10 cellular contexts compared by ENCODE assay signal in genomic region chr7:155338632-155339320, GRCh38. TPM values are rescaled to one million over a fixed set of nuclear protein-coding genes. Genes with fewer than 3 reads are reported as not detected.
DNase-seq lines count a peak whose midpoint lies in the region; ATAC-seq and TF ChIP-seq lines count a peak whose summit lies in the region.
"Had no signal": no experiment of that assay in that cellular context is flagged by ENCODE, and none has a peak within 500 bp of the region (broad histone marks: within the 10 kb centered on the region; RNA-seq: fewer than 3 reads in every experiment).

No MANE protein-coding gene starts in this region.

- no peaks in the 10 kb centered on the region for H3K9me3 ChIP-seq in endodermal cell (ENCODE audit: control insufficient read depth, low read length)
- H3K9me3 ChIP-seq in thymus (ENCODE audit: control insufficient read depth): no peaks in the 10 kb centered on the region
- H3K9me3 ChIP-seq: psoas muscle had no signal

- no peak overlapping the region for H3K27ac Mint-ChIP-seq in activated CD4-positive, alpha-beta memory T cell treated with anti-CD3 and anti-CD28 coated beads, Interleukin-2, amount 10 ng/mL, durations not matched to agents 7 days and 5 days
- no peak overlapping the region for H3K27ac Mint-ChIP-seq in endodermal cell

- 87 to 90% methylated on average over 23 to 25 of the region's 25 CpGs for WGBS in endodermal cell (ENCODE audit: insufficient coverage in 1 of 2, insufficient read length in 1 of 2), 2 experiments
- 56% methylated on average over 25 of the region's 25 CpGs for WGBS in thymus

- ATAC-seq in GM18867 (IDR thresholded peaks at IDR 0.05; ENCODE audit: unreplicated experiment) (no peak), GM19397 (IDR thresholded peaks at IDR 0.05; ENCODE audit: unreplicated experiment) (no peak), GM19467 (IDR thresholded peaks at IDR 0.05; ENCODE audit: unreplicated experiment) (no peak)
- ATAC-seq: psoas muscle had no signal

- CTCF ChIA-PET in activated CD4-positive, alpha-beta memory T cell treated with anti-CD3 and anti-CD28 coated beads, Interleukin-2, amount 10 ng/mL, durations not matched to agents 7 days and 5 days (lab: Charles Lee): no interaction called here

- H3K36me3 Mint-ChIP-seq in activated CD4-positive, alpha-beta memory T cell treated with anti-CD3 and anti-CD28 coated beads, Interleukin-2, amount 10 ng/mL, durations not matched to agents 7 days and 5 days (ENCODE audit: low read depth): no peaks in the 10 kb centered on the region
- H3K36me3 Mint-ChIP-seq in endodermal cell (ENCODE audit: low read depth): no peaks in the 10 kb centered on the region

- H3K9ac ChIP-seq in endodermal cell (ENCODE audit: extremely low read depth, low read length, poor library complexity, severe bottlenecking): no peak overlapping the region

- H3K4me1 Mint-ChIP-seq in activated CD4-positive, alpha-beta memory T cell treated with anti-CD3 and anti-CD28 coated beads, Interleukin-2, amount 10 ng/mL, durations not matched to agents 7 days and 5 days: peaks cover 9% of the 10 kb centered on the region
- H3K4me1 Mint-ChIP-seq in endodermal cell: no peaks in the 10 kb centered on the region

- no peak for TF ChIP-seq CTCF in endodermal cell (conservative IDR thresholded peaks at IDR 0.05)

- H3K27me3 Mint-ChIP-seq in activated CD4-positive, alpha-beta memory T cell treated with anti-CD3 and anti-CD28 coated beads, Interleukin-2, amount 10 ng/mL, durations not matched to agents 7 days and 5 days: peaks cover 23% of the 10 kb centered on the region
- H3K27me3 Mint-ChIP-seq in endodermal cell (ENCODE audit: insufficient read depth): peaks cover 11% of the 10 kb centered on the region

- peak; percentile 30 for DNase-seq in activated gamma-delta T cell treated with Interleukin-2 at 50 U/mL for 16 hours
- DNase-seq in activated gamma-delta T cell (lab: John Stamatoyannopoulos, UW): no peak
- no peak for DNase-seq in activated CD4-positive, alpha-beta memory T cell treated with anti-CD3 and anti-CD28 coated beads, Interleukin-2, amount 10 ng/mL, durations not matched to agents 7 days and 5 days
- DNase-seq in endodermal cell: peak; percentile 33
- DNase-seq: GF-D8 had no signal

- no peaks in the 10 kb centered on the region for H3K4me1 ChIP-seq in endodermal cell (ENCODE audit: control insufficient read depth, insufficient read depth, low read length)
- H3K4me1 ChIP-seq in thymus (ENCODE audit: control insufficient read depth, insufficient read depth, low read length): peaks cover 6% of the 10 kb centered on the region
- H3K4me1 ChIP-seq: psoas muscle had no signal

- H3K36me3 ChIP-seq in endodermal cell (ENCODE audit: control insufficient read depth, insufficient read depth, low read length) (no peaks in the 10 kb centered on the region), thymus (ENCODE audit: control insufficient read depth, insufficient read depth) (no peaks in the 10 kb centered on the region)

- H3K27ac ChIP-seq in endodermal cell (ENCODE audit: low read depth, low read length): no peak overlapping the region
- H3K27ac ChIP-seq in thymus (ENCODE audit: low read depth): no peak overlapping the region
- H3K27ac ChIP-seq: psoas muscle had no signal

- peaks cover 29% of the 10 kb centered on the region for H3K27me3 ChIP-seq in endodermal cell (ENCODE audit: control insufficient read depth, insufficient read depth, low read length, poor library complexity, severe bottlenecking)
- no peaks in the 10 kb centered on the region for H3K27me3 ChIP-seq in thymus (ENCODE audit: control insufficient read depth, insufficient read depth)

- POLR2A ChIA-PET in activated CD4-positive, alpha-beta memory T cell treated with anti-CD3 and anti-CD28 coated beads, Interleukin-2, amount 10 ng/mL, durations not matched to agents 7 days and 5 days (lab: Charles Lee): no interaction called here

- H3K4me3 ChIP-seq in endodermal cell (ENCODE audit: low read length): no peak overlapping the region
- peak overlapping the region; percentile 24 for H3K4me3 ChIP-seq in thymus (ENCODE audit: low read length)
- H3K4me3 ChIP-seq: psoas muscle had no signal

- peak overlapping the region; percentile 16 for H3K4me3 Mint-ChIP-seq in activated CD4-positive, alpha-beta memory T cell treated with anti-CD3 and anti-CD28 coated beads, Interleukin-2, amount 10 ng/mL, durations not matched to agents 7 days and 5 days
- no peak overlapping the region for H3K4me3 Mint-ChIP-seq in endodermal cell

- no peaks in the 10 kb centered on the region for H3K9me3 Mint-ChIP-seq in activated CD4-positive, alpha-beta memory T cell treated with anti-CD3 and anti-CD28 coated beads, Interleukin-2, amount 10 ng/mL, durations not matched to agents 7 days and 5 days
- H3K9me3 Mint-ChIP-seq in endodermal cell: no peaks in the 10 kb centered on the region

RNA-seq across cellular contexts. Expression of gene INSIG1, which starts 41.1 kb away (rescaled TPM):
- 100 to 1,000 TPM; 276 to 283 TPM for total RNA-seq in activated CD4-positive, alpha-beta memory T cell treated with anti-CD3 and anti-CD28 coated beads, Interleukin-2, amount 10 ng/mL, durations not matched to agents 7 days and 5 days
- total RNA-seq in endodermal cell: 10 to 100 TPM; 27.2 to 36.9 TPM
- polyA plus RNA-seq in endodermal cell (2013, experiment 1 of 2): 77.8 TPM
- polyA plus RNA-seq in endodermal cell (2013, experiment 2 of 2): 81.3 TPM
- polyA plus RNA-seq in thymus: 37.1 TPM

Comparison
In these comparisons a context has a peak if more than half of its experiments do, and no peak if none do; other contexts are left out.
1. DNase-seq: peak in activated gamma-delta T cell treated with Interleukin-2 at 50 U/mL for 16 hours (single experiment) and endodermal cell (single experiment); none in activated gamma-delta T cell (single experiment) and activated CD4-positive, alpha-beta memory T cell treated with anti-CD3 and anti-CD28 coated beads, Interleukin-2, amount 10 ng/mL, durations not matched to agents 7 days and 5 days (single experiment).
2. RNA of gene INSIG1, which starts 41.1 kb away (total RNA-seq): 276 to 283 TPM in activated CD4-positive, alpha-beta memory T cell treated with anti-CD3 and anti-CD28 coated beads, Interleukin-2, amount 10 ng/mL, durations not matched to agents 7 days and 5 days; 27.2 to 36.9 TPM in endodermal cell; every median in the first group is over 4 times any median in the second.